ENCODE assay signal across 18 cellular contexts in genomic region chr1:9591669-9592509, GRCh38. TPM values are rescaled to one million over a fixed set of nuclear protein-coding genes. Genes with fewer than 3 reads are reported as not detected.
DNase-seq lines count a peak whose midpoint lies in the region; ATAC-seq and TF ChIP-seq lines count a peak whose summit lies in the region.
"Had no signal": no experiment of that assay in that cellular context is flagged by ENCODE, and none has a peak within 500 bp of the region (broad histone marks: within the 10 kb centered on the region; RNA-seq: fewer than 3 reads in every experiment).

No MANE protein-coding gene starts in this region.

- no peaks in the 10 kb centered on the region for H3K27me3 Mint-ChIP-seq in activated T-cell treated with anti-CD3 and anti-CD28 coated beads, Interleukin-2, amount 50 U/mL, for 24 hours
- no peaks in the 10 kb centered on the region for H3K27me3 Mint-ChIP-seq in activated T-cell treated with anti-CD3 and anti-CD28 coated beads, Interleukin-2, amount 50 U/mL, for 72 hours (ENCODE audit: low read depth)
- no peaks in the 10 kb centered on the region for H3K27me3 Mint-ChIP-seq in progenitor cell of endocrine pancreas
- H3K27me3 Mint-ChIP-seq: activated CD8-positive, alpha-beta T cell treated with anti-CD3 and anti-CD28 coated beads for 36 hours; activated naive CD4-positive, alpha-beta T cell treated with anti-CD3 and anti-CD28 coated beads, Interleukin-2, amount 10 ng/mL, durations not matched to agents 7 days and 5 days; memory B cell had no signal

- intact Hi-C loops in left ventricle myocardium inferior (cut with micrococcal nuclease): no loop called here
- intact Hi-C loops in spleen (cut with DNase I; ENCODE audit: low total_unique reads): no loop called here

- peaks cover 40% of the 10 kb centered on the region for H3K4me1 ChIP-seq in NT2/D1 (ENCODE audit: insufficient read depth, insufficient read length)
- H3K4me1 ChIP-seq in left ventricle myocardium inferior: peaks cover 81% of the 10 kb centered on the region
- H3K4me1 ChIP-seq in spleen: peaks cover 24 to 71% (median 55%) of the 10 kb centered on the region in 6 donors

- TF ChIP-seq CTCF in left ventricle myocardium inferior (IDR thresholded peaks at IDR 0.05; ENCODE audit: borderline replicate concordance) (no peak), spleen (IDR thresholded peaks at IDR 0.05 in 8 of 11, conservative IDR thresholded peaks at IDR 0.05 in 3 of 11) (no peak), progenitor cell of endocrine pancreas (IDR thresholded peaks at IDR 0.05; ENCODE audit: unreplicated experiment) (no peak)

- DNase-seq in activated T-cell treated with anti-CD3 and anti-CD28 coated beads, Interleukin-2, amount 50 U/mL, for 24 hours: no peak
- no peak for DNase-seq in activated T-cell treated with anti-CD3 and anti-CD28 coated beads, Interleukin-2, amount 50 U/mL, for 72 hours
- DNase-seq in NT2/D1 (ENCODE audit: low read depth, low spot score): no peak
- no peak for DNase-seq in left ventricle myocardium inferior
- peak; percentile 71 for DNase-seq in spleen
- no peak for DNase-seq in progenitor cell of endocrine pancreas (ENCODE audit: low spot score, unreplicated experiment)
- no peak for DNase-seq in stimulated activated CD4-positive, alpha-beta T cell treated with anti-CD3 and anti-CD28 coated beads, Interleukin-2, amount 100 ng/mL, for 24 hours
- DNase-seq in GM19238 (ENCODE audit: insufficient read length, low spot score): no peak
- DNase-seq: activated CD8-positive, alpha-beta T cell treated with anti-CD3 and anti-CD28 coated beads for 36 hours; activated naive CD4-positive, alpha-beta T cell treated with anti-CD3 and anti-CD28 coated beads, Interleukin-2, amount 10 ng/mL, durations not matched to agents 7 days and 5 days; hippocampal formation; KBM-7; NCI-H1930; stimulated activated CD4-positive, alpha-beta T cell treated with anti-CD3 and anti-CD28 coated beads, Interleukin-2, amount 100 ng/mL, for 48 hours; stimulated activated naive CD4-positive, alpha-beta T cell treated with Interleukin-2 at 50 U/mL for 16 hours had no signal

- ATAC-seq in activated T-cell treated with anti-CD3 and anti-CD28 coated beads, Interleukin-2, amount 50 U/mL, for 72 hours (replicated peaks in 1 of 2): no peak
- ATAC-seq: activated CD8-positive, alpha-beta T cell treated with anti-CD3 and anti-CD28 coated beads for 36 hours; Panc1 had no signal

- H3K4me3 ChIP-seq in NT2/D1 (ENCODE audit: insufficient read length, low read depth) (no peak overlapping the region), left ventricle myocardium inferior (no peak overlapping the region), spleen (no peak overlapping the region)

- no peak for TF ChIP-seq POLR2A in spleen (IDR thresholded peaks at IDR 0.05)

- peak overlapping the region; percentile 38 for H3K27ac Mint-ChIP-seq in activated T-cell treated with anti-CD3 and anti-CD28 coated beads, Interleukin-2, amount 50 U/mL, for 24 hours
- H3K27ac Mint-ChIP-seq in activated T-cell treated with anti-CD3 and anti-CD28 coated beads, Interleukin-2, amount 50 U/mL, for 72 hours: no peak overlapping the region
- H3K27ac Mint-ChIP-seq in progenitor cell of endocrine pancreas: no peak overlapping the region
- H3K27ac Mint-ChIP-seq: activated CD8-positive, alpha-beta T cell treated with anti-CD3 and anti-CD28 coated beads for 36 hours; activated naive CD4-positive, alpha-beta T cell treated with anti-CD3 and anti-CD28 coated beads, Interleukin-2, amount 10 ng/mL, durations not matched to agents 7 days and 5 days; memory B cell had no signal

- peaks cover 43% of the 10 kb centered on the region for H3K4me1 Mint-ChIP-seq in activated T-cell treated with anti-CD3 and anti-CD28 coated beads, Interleukin-2, amount 50 U/mL, for 24 hours (ENCODE audit: low read depth)
- peaks cover 41% of the 10 kb centered on the region for H3K4me1 Mint-ChIP-seq in activated T-cell treated with anti-CD3 and anti-CD28 coated beads, Interleukin-2, amount 50 U/mL, for 72 hours (ENCODE audit: low read depth)
- peaks cover 18% of the 10 kb centered on the region for H3K4me1 Mint-ChIP-seq in progenitor cell of endocrine pancreas (ENCODE audit: low read depth)

- H3K36me3 ChIP-seq in NT2/D1 (ENCODE audit: insufficient read depth, insufficient read length, low read length) (peaks cover 25% of the 10 kb centered on the region), left ventricle myocardium inferior (no peaks in the 10 kb centered on the region), spleen (peaks cover 0 to 14% (median under 1%) of the 10 kb centered on the region in 6 donors)

- peak overlapping the region; percentile 19 for H3K4me3 Mint-ChIP-seq in activated T-cell treated with anti-CD3 and anti-CD28 coated beads, Interleukin-2, amount 50 U/mL, for 24 hours
- no peak overlapping the region for H3K4me3 Mint-ChIP-seq in activated T-cell treated with anti-CD3 and anti-CD28 coated beads, Interleukin-2, amount 50 U/mL, for 72 hours
- H3K4me3 Mint-ChIP-seq in progenitor cell of endocrine pancreas (ENCODE audit: low read depth): no peak overlapping the region
- H3K4me3 Mint-ChIP-seq: memory B cell had no signal

- H3K9me3 Mint-ChIP-seq in activated T-cell treated with anti-CD3 and anti-CD28 coated beads, Interleukin-2, amount 50 U/mL, for 24 hours: no peaks in the 10 kb centered on the region
- H3K9me3 Mint-ChIP-seq in activated T-cell treated with anti-CD3 and anti-CD28 coated beads, Interleukin-2, amount 50 U/mL, for 72 hours: no peaks in the 10 kb centered on the region
- H3K9me3 Mint-ChIP-seq in progenitor cell of endocrine pancreas (ENCODE audit: low read depth): no peaks in the 10 kb centered on the region
- H3K9me3 Mint-ChIP-seq: activated CD8-positive, alpha-beta T cell treated with anti-CD3 and anti-CD28 coated beads for 36 hours; activated naive CD4-positive, alpha-beta T cell treated with anti-CD3 and anti-CD28 coated beads, Interleukin-2, amount 10 ng/mL, durations not matched to agents 7 days and 5 days; memory B cell had no signal

- H3K9ac ChIP-seq in NT2/D1 (ENCODE audit: insufficient read length, low read depth): peak overlapping the region; percentile 1
- H3K9ac ChIP-seq: parathyroid adenoma had no signal

- no peaks in the 10 kb centered on the region for H3K9me3 ChIP-seq in NT2/D1 (ENCODE audit: insufficient read depth, low read length)
- no peaks in the 10 kb centered on the region for H3K9me3 ChIP-seq in left ventricle myocardium inferior (replicated peaks)
- no peaks in the 10 kb centered on the region for H3K9me3 ChIP-seq in spleen

- H3K27ac ChIP-seq in left ventricle myocardium inferior (replicated peaks) (peak overlapping the region; percentile 70), spleen (no peak overlapping the region)
- H3K27ac ChIP-seq: parathyroid adenoma had no signal

- H3K36me3 Mint-ChIP-seq in activated T-cell treated with anti-CD3 and anti-CD28 coated beads, Interleukin-2, amount 50 U/mL, for 24 hours (ENCODE audit: low read depth): peaks cover 38% of the 10 kb centered on the region
- no peaks in the 10 kb centered on the region for H3K36me3 Mint-ChIP-seq in activated T-cell treated with anti-CD3 and anti-CD28 coated beads, Interleukin-2, amount 50 U/mL, for 72 hours (ENCODE audit: insufficient read depth in 2 of 2)
- H3K36me3 Mint-ChIP-seq in progenitor cell of endocrine pancreas (ENCODE audit: insufficient read depth): no peaks in the 10 kb centered on the region
- H3K36me3 Mint-ChIP-seq: memory B cell had no signal

- WGBS in spleen, 5 donors: 80 to 90% (median 82%) methylated on average over 22 of the region's 22 CpGs

- H3K27me3 ChIP-seq in NT2/D1 (ENCODE audit: insufficient read depth, insufficient read length) (no peaks in the 10 kb centered on the region), left ventricle myocardium inferior (ENCODE audit: low read depth) (no peaks in the 10 kb centered on the region), spleen (replicated peaks in 1 of 7) (no peaks in the 10 kb centered on the region)

RNA-seq across cellular contexts. Expression of gene TMEM201, which starts 3.2 kb away (rescaled TPM):
- 10 to 100 TPM in 1 of 2 donors, 1 to 10 TPM in 1; 9.3 to 14.0 TPM for total RNA-seq in activated T-cell treated with anti-CD3 and anti-CD28 coated beads, Interleukin-2, amount 50 U/mL, for 72 hours
- total RNA-seq in left ventricle myocardium inferior: 21.1 TPM
- 10 to 100 TPM in 1 of 7 donors, 1 to 10 TPM in 6; 5.6 to 11.6 (median 9.1) TPM for total RNA-seq in spleen
- 1 to 10 TPM; 2.5 to 5.2 (median 3.0) TPM for polyA plus RNA-seq in spleen
- 24.5 and 24.6 TPM in 2 replicates for total RNA-seq in progenitor cell of endocrine pancreas

RNA-seq across cellular contexts. Expression of gene SLC25A33, which starts 52.6 kb away (rescaled TPM):
- total RNA-seq in activated T-cell treated with anti-CD3 and anti-CD28 coated beads, Interleukin-2, amount 50 U/mL, for 72 hours: 1 to 10 TPM; 5.9 to 7.0 TPM
- total RNA-seq in left ventricle myocardium inferior (6.2 TPM), spleen (1 to 10 TPM; 2.4 to 4.5 (median 3.3) TPM), progenitor cell of endocrine pancreas (7.6 and 7.7 TPM in 2 replicates)
- polyA plus RNA-seq in spleen: 1 to 10 TPM; 2.8 to 3.9 (median 3.1) TPM

RNA-seq across cellular contexts. Expression of gene PIK3CD, which starts 59.6 kb away (rescaled TPM):
- 100 to 1,000 TPM; 149 to 162 TPM for total RNA-seq in activated T-cell treated with anti-CD3 and anti-CD28 coated beads, Interleukin-2, amount 50 U/mL, for 72 hours
- total RNA-seq in left ventricle myocardium inferior (2.6 TPM), spleen (100 to 1,000 TPM in 5 of 7 donors, 10 to 100 TPM in 2; 89.4 to 186 (median 130) TPM), progenitor cell of endocrine pancreas (13.7 and 15.7 TPM in 2 replicates)
- 10 to 100 TPM; 26.8 to 52.1 (median 43.2) TPM for polyA plus RNA-seq in spleen
